Comparison of ENCODE assay signal across 20 cellular contexts in the genomic region with DNA sequence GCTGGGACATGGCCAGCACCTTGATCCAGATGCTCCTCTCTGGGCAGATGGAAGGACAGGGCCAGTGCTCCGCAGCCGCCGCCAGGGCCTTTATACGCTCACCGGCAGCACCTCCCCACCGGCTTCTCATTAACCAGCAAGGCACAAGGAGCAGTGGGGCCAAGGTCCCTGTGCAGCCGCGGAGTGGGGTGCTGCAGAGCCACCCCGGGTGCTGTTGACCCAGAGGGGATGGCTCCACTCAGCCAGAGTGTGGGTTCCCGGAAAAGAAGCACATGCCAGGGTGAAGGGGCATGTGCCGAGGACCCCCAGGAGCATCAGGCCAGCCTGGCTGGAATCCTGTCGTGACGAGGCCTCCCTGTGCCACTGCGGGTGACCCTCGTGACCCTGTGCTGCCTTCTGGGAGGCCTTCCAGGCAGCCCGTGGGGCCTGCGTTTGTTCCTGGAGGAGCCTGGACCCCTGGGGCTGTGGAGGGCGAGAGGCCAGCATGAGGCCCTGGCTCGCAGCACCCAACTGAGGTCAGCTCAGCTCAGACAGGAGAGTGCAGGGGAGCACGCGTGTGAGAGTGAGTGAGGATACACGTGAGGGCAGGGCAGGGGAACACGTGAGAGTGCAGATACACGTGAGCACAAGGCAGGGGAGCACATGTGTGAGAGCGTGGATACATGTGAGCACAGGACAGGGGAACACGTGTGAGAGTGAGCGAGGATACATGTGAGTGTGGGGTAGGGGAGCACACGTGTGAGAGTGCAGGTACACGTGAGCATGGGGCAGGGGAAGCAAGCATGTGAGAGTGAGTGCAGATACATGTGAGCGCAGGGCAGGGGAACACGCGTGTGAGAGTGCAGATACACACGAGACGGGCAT. TPM values are rescaled to one million over a fixed set of nuclear protein-coding genes. Genes with fewer than 3 reads are reported as not detected.
DNase-seq lines count a peak whose midpoint lies in the region; ATAC-seq, FAIRE-seq and TF ChIP-seq lines count a peak whose summit lies in the region.
"Had no signal": no experiment of that assay in that cellular context is flagged by ENCODE, and none has a peak within 500 bp of the region (broad histone marks: within the 10 kb centered on the region; RNA-seq: fewer than 3 reads in every experiment).

FTCD (minus strand) TSS at position 66 of the 864 bp plus-strand sequence; CDS start at position 10, 56 bp downstream.

- no peak within 1 kb of the TSS for H3K4me2 ChIP-seq in H1 (ENCODE audit: insufficient read depth in 1 of 2, low read depth in 2 of 2, low read length in 2 of 2)

- no peaks in the 10 kb centered on the region for H3K27me3 Mint-ChIP-seq in nephron progenitor cell (ENCODE audit: low read depth, poor library complexity)
- H3K27me3 Mint-ChIP-seq: naive B cell had no signal

- peak within 1 kb of the TSS; percentile 97; the same call in 1 of the 2 replicates for H2AK5ac ChIP-seq in H1 (ENCODE audit: low read depth, low read length)

- H3K18ac ChIP-seq in H1 (ENCODE audit: extremely low read depth, low read length) = peak within 1 kb of the TSS; percentile 38

- H3K14ac ChIP-seq in H1 (ENCODE audit: insufficient read length) = no peak within 1 kb of the TSS

- no peak within 1 kb of the TSS for H3K4me3 Mint-ChIP-seq in nephron progenitor cell
- H3K4me3 Mint-ChIP-seq: naive B cell had no signal

- H2BK12ac ChIP-seq in H1 (ENCODE audit: low read depth, low read length) = peak within 1 kb of the TSS; percentile 94; the same call in 1 of the 2 replicates

- H2BK15ac ChIP-seq in H1 (ENCODE audit: low read length) = no peak within 1 kb of the TSS; the same call in 1 of the 2 replicates

- H3K9me3 Mint-ChIP-seq in nephron progenitor cell = no peaks in the 10 kb centered on the region
- H3K9me3 Mint-ChIP-seq: naive B cell had no signal

- H3K79me2 ChIP-seq in H1 (ENCODE audit: control insufficient read depth in 1 of 2, insufficient read depth in 2 of 2, low read length in 2 of 2) = no peaks in the 10 kb centered on the region

- TF ChIP-seq EP300 in H1 (IDR thresholded peaks at IDR 0.05; ENCODE audit: borderline replicate concordance in 1 of 2, low read depth in 2 of 2, low read length in 2 of 2) = no peak

- peaks cover 0 to 10% of the 10 kb centered on the region in 2 experiments; a peak in 2 of 4 replicates for H3K9me3 ChIP-seq in H1 (ENCODE audit: insufficient read depth in 2 of 2, low read depth in 1 of 2, low read length in 1 of 2)
- no peaks in the 10 kb centered on the region for H3K9me3 ChIP-seq in SJCRH30 (replicated peaks)
- H3K9me3 ChIP-seq: ascending aorta had no signal

- no peak within 1 kb of the TSS for H3K56ac ChIP-seq in H1 (replicated peaks; ENCODE audit: insufficient read length, low read depth, low read length)

- H3K4me3 ChIP-seq in H1 (ENCODE audit: extremely low read depth in 1 of 4, insufficient read depth in 2 of 4, low read depth in 3 of 4, low read length in 4 of 4) = no peak within 1 kb of the TSS
- H3K4me3 ChIP-seq in SJCRH30 = no peak within 1 kb of the TSS
- H3K4me3 ChIP-seq: ascending aorta, GM23248 had no signal

- 92% methylated on average over 30 of the region's 34 CpGs; no CpG with 5 or more reads in 1 of the 2 experiments for WGBS in H1 (ENCODE audit: extremely low coverage in 1 of 2, insufficient coverage in 1 of 2, insufficient read length in 1 of 2, insufficient replicate concordance in 2 of 2, low coverage in 1 of 2, low lambda C conversion rate in 2 of 2, missing lambda C conversion rate in 1 of 2), 2 experiments

- ATAC-seq in Right ventricle myocardium inferior = no peak
- ATAC-seq in HG02642 (IDR thresholded peaks at IDR 0.05; ENCODE audit: poor library complexity, unreplicated experiment) = no peak
- ATAC-seq: Panc1 had no signal

- peak within 1 kb of the TSS; percentile 3 for H4K8ac ChIP-seq in H1 (ENCODE audit: extremely low read depth, insufficient read depth, low read length)

- no peak within 1 kb of the TSS for H2BK20ac ChIP-seq in H1 (ENCODE audit: low read length)

- no peak within 1 kb of the TSS for H3K23ac ChIP-seq in H1 (ENCODE audit: insufficient read length)

- TF ChIP-seq POLR2A in H1 (IDR thresholded peaks at IDR 0.05; ENCODE audit: control extremely low read depth in 1 of 2, low read depth in 2 of 2, low read length in 2 of 2) = no peak

- H3K23me2 ChIP-seq in H1 (ENCODE audit: low read depth, low read length) = no peaks in the 10 kb centered on the region

- intact Hi-C loops in cardiac septum (cut with DNase I) (no loop called here), Right ventricle myocardium inferior (cut with DNase I) (no loop called here)

- no peaks in the 10 kb centered on the region; the same call in 1 of the 2 replicates for H3K79me1 ChIP-seq in H1 (ENCODE audit: low read depth, low read length)

- POLR2A ChIA-PET in H1 (lab: Charles Lee; ENCODE audit: partially characterized antibody) = no interaction called here

- H3K4me1 Mint-ChIP-seq in nephron progenitor cell = peaks cover 31% of the 10 kb centered on the region

- H3K27me3 ChIP-seq in H1 (replicated peaks in 1 of 4; ENCODE audit: control insufficient read depth in 3 of 4, extremely low read depth in 1 of 4, insufficient read depth in 3 of 4, low read length in 3 of 4) (no peaks in the 10 kb centered on the region), SJCRH30 (no peaks in the 10 kb centered on the region)
- H3K27me3 ChIP-seq: ascending aorta had no signal

- H4K5ac ChIP-seq in H1 (ENCODE audit: insufficient read length, low read depth, low read length) = no peak within 1 kb of the TSS

- CTCF ChIA-PET in H1 (lab: Charles Lee; ENCODE audit: partially characterized antibody) = interaction anchor here (1.0 to 1.5 kb wide), 2 partner anchors 13 kb away, joined by 3 to 5 read pairs; no protein-coding TSS in a partner anchor

- no peaks in the 10 kb centered on the region for H3K36me3 Mint-ChIP-seq in nephron progenitor cell (ENCODE audit: low read depth)
- H3K36me3 Mint-ChIP-seq: naive B cell had no signal

- H3K4ac ChIP-seq in H1 (replicated peaks; ENCODE audit: insufficient read length, low read depth, low read length) = no peak within 1 kb of the TSS

- peak within 1 kb of the TSS; percentile 92 for H3K27ac Mint-ChIP-seq in nephron progenitor cell

- FAIRE-seq in H1 (lab: Jason Lieb, UNC) = no peak
- FAIRE-seq in urothelium cell line (lab: Jason Lieb, UNC) = peak; percentile 9
- FAIRE-seq: keratinocyte had no signal

- no peak within 1 kb of the TSS for H3K27ac ChIP-seq in H1 (ENCODE audit: low read depth, low read length)
- H3K27ac ChIP-seq in SJCRH30 = no peak within 1 kb of the TSS
- H3K27ac ChIP-seq: ascending aorta, GM23248 had no signal

- H4K91ac ChIP-seq in H1 (replicated peaks; ENCODE audit: insufficient read length, low read length) = peak within 1 kb of the TSS; percentile 81

- TF ChIP-seq CTCF in H1 (IDR thresholded peaks at IDR 0.05; ENCODE audit: control extremely low read depth in 1 of 3, insufficient read depth in 1 of 3, low read depth in 1 of 3, low read length in 3 of 3) (no peak), nephron progenitor cell (IDR thresholded peaks at IDR 0.05) (no peak)

- no peak within 1 kb of the TSS for H2AFZ ChIP-seq in H1 (ENCODE audit: low read length)
- H2AFZ ChIP-seq: GM23248 had no signal

- peaks cover 0 to 24% (median 14%) of the 10 kb centered on the region in 4 experiments; a peak in 5 of 7 replicates for H3K4me1 ChIP-seq in H1 (replicated peaks in 1 of 4; ENCODE audit: control insufficient read depth in 3 of 4, insufficient read depth in 4 of 4, low read length in 3 of 4)
- no peaks in the 10 kb centered on the region; the same call in 1 of the 2 replicates for H3K4me1 ChIP-seq in SJCRH30

- peaks cover 0 to 4% (median 3%) of the 10 kb centered on the region in 4 experiments; a peak in 4 of 8 replicates for H3K36me3 ChIP-seq in H1 (ENCODE audit: control insufficient read depth in 2 of 4, insufficient read depth in 4 of 4, low read length in 3 of 4)
- H3K36me3 ChIP-seq in SJCRH30 = no peaks in the 10 kb centered on the region
- H3K36me3 ChIP-seq: ascending aorta had no signal

- H2BK5ac ChIP-seq in H1 (ENCODE audit: low read depth, low read length) = peak within 1 kb of the TSS; percentile 52; the same call in 1 of the 2 replicates

- peaks cover 0 to 4% of the 10 kb centered on the region in 2 experiments for H4K20me1 ChIP-seq in H1 (replicated peaks in 1 of 2; ENCODE audit: control insufficient read depth in 1 of 2, insufficient read depth in 2 of 2, low read length in 2 of 2)

- peak within 1 kb of the TSS in 1 of 4 experiments; percentile 15; a peak in 1 of 7 replicates for H3K9ac ChIP-seq in H1 (replicated peaks in 1 of 4; ENCODE audit: extremely low read depth in 1 of 4, low read depth in 3 of 4, low read length in 3 of 4)
- H3K9ac ChIP-seq: GM23248 had no signal

- no peak for TF ChIP-seq RAD21 in H1 (IDR thresholded peaks at IDR 0.05 in 1 of 2, conservative IDR thresholded peaks at IDR 0.05 in 1 of 2; ENCODE audit: low read depth in 2 of 2, low read length in 2 of 2)

- DNase-seq in cardiac septum (ENCODE audit: low spot score) (peak; percentile 72), Right ventricle myocardium inferior (ENCODE audit: missing footprints) (no peak), H1 (ENCODE audit: low read depth in 1 of 2, low spot score in 2 of 2) (peak in 1 of 2 experiments; percentile 46), nephron progenitor cell (peak; percentile 29), urothelium cell line (ENCODE audit: low spot score) (no peak), SJCRH30 (no peak)
- no peak for DNase-seq in central memory CD4-positive, alpha-beta T cell
- DNase-seq: activated CD4-positive, alpha-beta T cell treated with anti-CD3 and anti-CD28 coated beads for 1 hour; effector CD4-positive, alpha-beta T cell; GM23248; Karpas-422; naive B cell; NCI-H1694; NCI-H526 treated with DMSO at 0.1 percent for 48 hours had no signal

- no peak within 1 kb of the TSS for H2BK120ac ChIP-seq in H1 (replicated peaks; ENCODE audit: low read depth, low read length)

TF ChIP-seq in H1, 55 proteins besides CTCF, POLR2A, EP300 and RAD21 (continues in another document):
- TF ChIP-seq HDAC6 (IDR thresholded peaks at IDR 0.05; ENCODE audit: low read depth, low read length) (no peak), POLR2AphosphoS5 (IDR thresholded peaks at IDR 0.05; ENCODE audit: low read depth, low read length) (no peak), POU5F1 (IDR thresholded peaks at IDR 0.05; ENCODE audit: low read depth, low read length) (no peak), TBP (IDR thresholded peaks at IDR 0.05; ENCODE audit: low read depth, low read length) (no peak)

RNA-seq across cellular contexts. Expression of gene FTCD, which starts in this region (rescaled TPM):
- total RNA-seq in cardiac septum = 0.83 TPM
- total RNA-seq in Right ventricle myocardium inferior = 1.2 TPM
- 3.3 and 6.0 TPM in 2 replicates for total RNA-seq in H1 (2021; fragmentation: NEBNext Ultra II Directional; extraction: Animal tissue kit (Norgen Biotek cat#: 25700))
- 4.9 and 7.3 TPM in 2 replicates for polyA plus RNA-seq in H1 (2011; rRNA removed)
- 5.2 TPM for polyA plus RNA-seq in H1 (2011; cell fraction: cytosol; rRNA removed)
- polyA plus RNA-seq in H1 (2011; cell fraction: nucleus; rRNA removed) = 21.4 TPM
- 5.9 to 9.8 TPM (median 7.8 TPM) in 4 replicates for polyA plus RNA-seq in H1 (2012, experiment 1 of 2)
- polyA plus RNA-seq in H1 (2012, experiment 2 of 2) = 2.3 TPM
- polyA plus RNA-seq in H1 (2013, experiment 1 of 2) = 3.9 TPM
- polyA plus RNA-seq in H1 (2013, experiment 2 of 2) = 4.0 TPM
- 3.0 and 4.7 TPM in 2 replicates for polyA minus RNA-seq in H1 (2011; rRNA and poly(A)+ RNA removed)
- 6.4 TPM for polyA minus RNA-seq in H1 (2011; cell fraction: cytosol; rRNA and poly(A)+ RNA removed)
- 6.1 TPM for polyA minus RNA-seq in H1 (2011; cell fraction: nucleus; rRNA and poly(A)+ RNA removed)
- total RNA-seq in SJCRH30 (2014; rRNA removed; shearing (Covaris generic)) = not detected in 2 replicates
- total RNA-seq: GM23248; subcutaneous adipose tissue; T-helper 1 cell treated with Interleukin-12 subunit alpha and Interleukin-12 subunit beta and Interleukin-4 antibody, amounts not matched to agents 30 ng/mL and 1 ng/mL, for 36 hours had no signal
- polyA plus RNA-seq: GM23248, keratinocyte had no signal

Comparison
In these comparisons a context has a peak if more than half of its experiments do, and no peak if none do; other contexts are left out.
1. Peak in DNase-seq in cardiac septum; RNA of the gene not detected or under 1 TPM.